12 cellular contexts compared by ENCODE assay signal in genomic region chr16:71590584-71590983, GRCh38. TPM values are rescaled to one million over a fixed set of nuclear protein-coding genes. Genes with fewer than 3 reads are reported as not detected.
"Had no signal": no experiment of that assay in that cellular context is flagged by ENCODE, and none has a peak within 500 bp of the region (broad histone marks: within the 10 kb centered on the region; RNA-seq: fewer than 3 reads in every experiment).

No MANE protein-coding gene starts in this region.

- H3K36me3 ChIP-seq: HAP-1 had no signal

- H3K9ac ChIP-seq: GM23248 had no signal

- ATAC-seq: HCT116, K562 had no signal

- H3K27ac ChIP-seq: GM23248, HL-60 had no signal

- DNase-seq: GM23248, GOT3, H7, HFFc6, IMR-90, KG1 had no signal

- H3K4me3 ChIP-seq: GM23248, HAP-1, K562 had no signal

- H3K9me3 ChIP-seq: HAP-1 had no signal

- H3K4me1 ChIP-seq: HAP-1 had no signal

RNA-seq across cellular contexts. Expression of gene TAT, which starts 13.7 kb away (rescaled TPM):
- total RNA-seq: GM23248, H4, H7, HFFc6, HT1080, IMR-90 had no signal
- polyA plus RNA-seq: GM23248, IMR-90 had no signal

RNA-seq across cellular contexts. Expression of gene MARVELD3, which starts 35.4 kb away (rescaled TPM):
- total RNA-seq: GM23248, H4, HFFc6, IMR-90, K562 had no signal
- polyA plus RNA-seq: IMR-90 had no signal
